ENCODE assay signal across 19 cellular contexts in genomic region chr1:156241926-156242325, GRCh38. TPM values are rescaled to one million over a fixed set of nuclear protein-coding genes. Genes with fewer than 3 reads are reported as not detected.
DNase-seq lines count a peak whose midpoint lies in the region; ATAC-seq, FAIRE-seq and TF ChIP-seq lines count a peak whose summit lies in the region.
"Had no signal": no experiment of that assay in that cellular context is flagged by ENCODE, and none has a peak within 500 bp of the region (broad histone marks: within the 10 kb centered on the region; RNA-seq: fewer than 3 reads in every experiment).

Gene BGLAP, plus strand, starts transcription at chr1:156242184. Its CDS starts 48 bp downstream, at chr1:156242232.

- no peak for TF ChIP-seq POLR2A in IMR-90 (IDR thresholded peaks at IDR 0.05; ENCODE audit: low read depth, low read length)

- in situ Hi-C loops in IMR-90 (cut with MboI; ENCODE audit: low sequenced_read_pairs): no loop called here

- H3K56ac ChIP-seq in IMR-90 (ENCODE audit: extremely low read depth, insufficient read depth, low read length): no peak within 1 kb of the TSS

- no peak within 1 kb of the TSS for H3K23ac ChIP-seq in IMR-90 (ENCODE audit: low read depth, low read length)

- H3K9me1 ChIP-seq in IMR-90 (ENCODE audit: insufficient read depth, low read length): peaks cover 5% of the 10 kb centered on the region; the same call in 1 of the 2 replicates

- peak within 1 kb of the TSS in 9 of 11 experiments; percentile 11 to 69 (median 54); a peak in 16 of 22 replicates for H3K27ac ChIP-seq in BLaER1 treated with 17β-estradiol and CSF1 and Interleukin-3, amounts not matched to agents 10 nM and 100 nM
- H3K27ac ChIP-seq in IMR-90 (ENCODE audit: insufficient read depth, low read length): no peak within 1 kb of the TSS
- no peak within 1 kb of the TSS for H3K27ac ChIP-seq in ascending aorta
- H3K27ac ChIP-seq in kidney (ENCODE audit: low read depth in 2 of 2, low read length in 2 of 2): no peak within 1 kb of the TSS
- H3K27ac ChIP-seq: esophagus muscularis mucosa, parathyroid adenoma, vagina, VCaP had no signal

- no peak within 1 kb of the TSS for H2BK15ac ChIP-seq in IMR-90 (ENCODE audit: low read depth, low read length)

- H2AK5ac ChIP-seq in IMR-90 (ENCODE audit: low read depth, low read length): no peak within 1 kb of the TSS

- H3K4ac ChIP-seq in IMR-90 (ENCODE audit: low read depth, low read length): no peak within 1 kb of the TSS

- no peaks in the 10 kb centered on the region for H3K79me1 ChIP-seq in IMR-90 (ENCODE audit: low read depth in 1 of 2, low read length in 2 of 2)

- H2AFZ ChIP-seq in IMR-90 (replicated peaks; ENCODE audit: low read length, poor library complexity): no peak within 1 kb of the TSS
- H2AFZ ChIP-seq: parathyroid adenoma had no signal

- no peak for FAIRE-seq in kidney (lab: Jason Lieb, UNC)

- no peak for TF ChIP-seq RAD21 in IMR-90 (IDR thresholded peaks at IDR 0.05; ENCODE audit: low read length)

- H2BK5ac ChIP-seq in IMR-90 (ENCODE audit: low read depth, low read length, poor library complexity, severe bottlenecking): no peak within 1 kb of the TSS

- H3K4me1 Mint-ChIP-seq in nephron progenitor cell: peaks cover 20% of the 10 kb centered on the region

- H3K27me3 Mint-ChIP-seq in nephron progenitor cell (ENCODE audit: low read depth, poor library complexity): peaks cover 2% of the 10 kb centered on the region

- ATAC-seq in IMR-90 (ENCODE audit: low read depth): no peak
- ATAC-seq: stimulated activated memory B cell treated with anti-CD40 and anti-IgM and Interleukin-4, amounts not matched to agents 10 μg/mL and 1 μg/mL and 100 μg/mL, for 72 hours had no signal

- no peaks in the 10 kb centered on the region for H3K9me3 ChIP-seq in BLaER1 treated with 17β-estradiol and CSF1 and Interleukin-3, amounts not matched to agents 10 nM and 100 nM (replicated peaks in 1 of 11)
- no peaks in the 10 kb centered on the region for H3K9me3 ChIP-seq in IMR-90 (ENCODE audit: control insufficient read depth, insufficient read depth, low read length)
- H3K9me3 ChIP-seq in ascending aorta: no peaks in the 10 kb centered on the region
- H3K9me3 ChIP-seq in kidney (ENCODE audit: control insufficient read depth in 1 of 2, low read length in 2 of 2): no peaks in the 10 kb centered on the region
- H3K9me3 ChIP-seq: esophagus muscularis mucosa, vagina had no signal

- peaks cover 5 to 85% (median 66%) of the 10 kb centered on the region in 11 experiments; a peak in 20 of 22 replicates for H4K20me1 ChIP-seq in BLaER1 treated with 17β-estradiol and CSF1 and Interleukin-3, amounts not matched to agents 10 nM and 100 nM
- H4K20me1 ChIP-seq in IMR-90 (ENCODE audit: insufficient read depth, low read length): no peaks in the 10 kb centered on the region; the same call in 1 of the 2 replicates

- H3K36me3 Mint-ChIP-seq in nephron progenitor cell (ENCODE audit: low read depth): peaks cover 17% of the 10 kb centered on the region

- no peak within 1 kb of the TSS for H3K14ac ChIP-seq in IMR-90 (replicated peaks; ENCODE audit: low read depth, low read length)

- H3K9ac ChIP-seq in BLaER1 treated with 17β-estradiol and CSF1 and Interleukin-3, amounts not matched to agents 10 nM and 100 nM: peak within 1 kb of the TSS; percentile 32 to 64 (median 49); a peak in 17 of 22 replicates
- H3K9ac ChIP-seq in IMR-90 (ENCODE audit: low read depth, low read length): no peak within 1 kb of the TSS
- H3K9ac ChIP-seq in kidney (ENCODE audit: low read length in 2 of 2): no peak within 1 kb of the TSS
- H3K9ac ChIP-seq: parathyroid adenoma had no signal

- peak within 1 kb of the TSS; percentile 81 for H3K27ac Mint-ChIP-seq in nephron progenitor cell
- H3K27ac Mint-ChIP-seq: dendritic cell treated with granulocyte-macrophage colony-stimulating factor and Interleukin-4, amounts not matched to agents 40 ng/mL and 50 ng/mL, for 4 days; stimulated activated memory B cell treated with anti-CD40 and anti-IgM and Interleukin-4, amounts not matched to agents 10 μg/mL and 1 μg/mL and 100 μg/mL, for 72 hours had no signal

- no TSS peak for BruUV-seq in IMR-90 (replicated peaks; lab: Mats Ljungman, UMichigan)

- H2BK20ac ChIP-seq in IMR-90 (ENCODE audit: low read depth, low read length): no peak within 1 kb of the TSS

- peak within 1 kb of the TSS; percentile 5 for H2AK9ac ChIP-seq in IMR-90 (replicated peaks; ENCODE audit: low read depth, low read length, poor library complexity)

- H4K91ac ChIP-seq in IMR-90 (ENCODE audit: insufficient read depth, low read depth, low read length): no peak within 1 kb of the TSS

- H3K4me3 ChIP-seq in BLaER1 treated with 17β-estradiol and CSF1 and Interleukin-3, amounts not matched to agents 10 nM and 100 nM: peak within 1 kb of the TSS in 6 of 10 experiments; percentile 11 to 50 (median 20); a peak in 7 of 20 replicates
- H3K4me3 ChIP-seq in IMR-90 (ENCODE audit: insufficient read depth, low read depth, low read length): no peak within 1 kb of the TSS
- no peak within 1 kb of the TSS for H3K4me3 ChIP-seq in ascending aorta
- H3K4me3 ChIP-seq in kidney (ENCODE audit: low read length in 2 of 2): no peak within 1 kb of the TSS
- H3K4me3 ChIP-seq: esophagus muscularis mucosa, smooth muscle cell, vagina had no signal

- peaks cover 54 to 76% (median 68%) of the 10 kb centered on the region in 10 experiments for H3K4me1 ChIP-seq in BLaER1 treated with 17β-estradiol and CSF1 and Interleukin-3, amounts not matched to agents 10 nM and 100 nM
- peaks cover 2% of the 10 kb centered on the region; the same call in 1 of the 2 replicates for H3K4me1 ChIP-seq in IMR-90 (ENCODE audit: control insufficient read depth, insufficient read depth, low read length)
- peaks cover 0 to 8% of the 10 kb centered on the region in 2 donors for H3K4me1 ChIP-seq in ascending aorta
- H3K4me1 ChIP-seq in kidney (ENCODE audit: control insufficient read depth in 1 of 2, insufficient read depth in 1 of 2, low read depth in 1 of 2, low read length in 2 of 2): peaks cover 0 to 7% of the 10 kb centered on the region in 2 donors
- H3K4me1 ChIP-seq: parathyroid adenoma had no signal

- DNase-seq in IMR-90 (no peak), ascending aorta (ENCODE audit: low spot score in 2 of 2) (no peak), nephron progenitor cell (no peak), SW480 (ENCODE audit: low spot score) (no peak), kidney (no peak), kidney glomerular epithelial cell (lab: John Stamatoyannopoulos, UW) (no peak), NOMO-1 treated with dmso at 0.1 percent for 144 hours (lab: John Stamatoyannopoulos, UW; ENCODE audit: unreplicated experiment) (no peak)
- DNase-seq: activated CD8-positive, alpha-beta memory T cell treated with anti-CD3 and anti-CD28 coated beads for 24 hours; activated effector memory CD4-positive, alpha-beta T cell treated with Interleukin-2 at 50 U/mL for 16 hours; midbrain; NCI-H1436 had no signal

- no peak within 1 kb of the TSS for H4K5ac ChIP-seq in IMR-90 (ENCODE audit: low read depth, low read length)

- H3K36me3 ChIP-seq in BLaER1 treated with 17β-estradiol and CSF1 and Interleukin-3, amounts not matched to agents 10 nM and 100 nM: peaks cover 30 to 33% (median 31%) of the 10 kb centered on the region in 11 experiments
- H3K36me3 ChIP-seq in IMR-90 (ENCODE audit: control insufficient read depth, insufficient read depth, low read length): peaks cover 20% of the 10 kb centered on the region
- H3K36me3 ChIP-seq in ascending aorta: peaks cover 18 to 31% of the 10 kb centered on the region in 2 donors
- peaks cover 10 to 25% of the 10 kb centered on the region in 2 donors for H3K36me3 ChIP-seq in kidney (ENCODE audit: control insufficient read depth in 1 of 2, insufficient read depth in 2 of 2, low read length in 2 of 2)

- POLR2A ChIA-PET in IMR-90 (lab: Charles Lee; ENCODE audit: unreplicated experiment): no interaction called here

- dilution Hi-C loops in IMR-90 (cut with HindIII; ENCODE audit: low sequenced_read_pairs, unreplicated experiment): no loop called here

- H3K4me3 Mint-ChIP-seq in nephron progenitor cell: no peak within 1 kb of the TSS
- H3K4me3 Mint-ChIP-seq: dendritic cell treated with granulocyte-macrophage colony-stimulating factor and Interleukin-4, amounts not matched to agents 40 ng/mL and 50 ng/mL, for 4 days; stimulated activated memory B cell treated with anti-CD40 and anti-IgM and Interleukin-4, amounts not matched to agents 10 μg/mL and 1 μg/mL and 100 μg/mL, for 72 hours had no signal

- no peak for TF ChIP-seq CTCF in IMR-90 (conservative IDR thresholded peaks at IDR 0.05; ENCODE audit: low read depth, low read length)
- no peak for TF ChIP-seq CTCF in ascending aorta (IDR thresholded peaks at IDR 0.05)
- no peak for TF ChIP-seq CTCF in nephron progenitor cell (IDR thresholded peaks at IDR 0.05)
- no peak for TF ChIP-seq CTCF in kidney (IDR thresholded peaks at IDR 0.05; ENCODE audit: borderline replicate concordance, extremely low read depth, insufficient read depth)

- no peak within 1 kb of the TSS for H4K8ac ChIP-seq in IMR-90 (ENCODE audit: low read depth in 2 of 2, low read length in 2 of 2)

- peak within 1 kb of the TSS; percentile 79 to 99 (median 89) for H3K4me2 ChIP-seq in BLaER1 treated with 17β-estradiol and CSF1 and Interleukin-3, amounts not matched to agents 10 nM and 100 nM
- H3K4me2 ChIP-seq in IMR-90 (ENCODE audit: low read depth, low read length): no peak within 1 kb of the TSS
- H3K4me2 ChIP-seq: smooth muscle cell had no signal

- WGBS in IMR-90 (ENCODE audit: extremely low coverage in 2 of 2, insufficient read length in 1 of 2), 2 experiments: 96% methylated on average over 4 of the region's 14 CpGs; no CpG with 5 or more reads in 1 of the 2 experiments

- H3K18ac ChIP-seq in IMR-90 (ENCODE audit: low read depth, low read length): no peak within 1 kb of the TSS

- no peaks in the 10 kb centered on the region for H3K9me3 Mint-ChIP-seq in nephron progenitor cell
- H3K9me3 Mint-ChIP-seq: dendritic cell treated with granulocyte-macrophage colony-stimulating factor and Interleukin-4, amounts not matched to agents 40 ng/mL and 50 ng/mL, for 4 days; stimulated activated memory B cell treated with anti-CD40 and anti-IgM and Interleukin-4, amounts not matched to agents 10 μg/mL and 1 μg/mL and 100 μg/mL, for 72 hours had no signal

- H3K27me3 ChIP-seq in BLaER1 treated with 17β-estradiol and CSF1 and Interleukin-3, amounts not matched to agents 10 nM and 100 nM: peaks cover 16 to 29% (median 23%) of the 10 kb centered on the region in 11 experiments; a peak in 21 of 22 replicates
- H3K27me3 ChIP-seq in IMR-90 (ENCODE audit: control insufficient read depth, insufficient read depth, low read length) (peaks cover 12% of the 10 kb centered on the region; the same call in 1 of the 2 replicates), ascending aorta (no peaks in the 10 kb centered on the region)
- H3K27me3 ChIP-seq: vagina had no signal

- H2BK120ac ChIP-seq in IMR-90 (ENCODE audit: low read depth, low read length): no peak within 1 kb of the TSS

- intact Hi-C loops in IMR-90 (cut with micrococcal nuclease) (no loop called here), ascending aorta (cut with DNase I) (no loop called here), kidney (cut with DNase I) (no loop called here)

- CTCF ChIA-PET in IMR-90 (lab: Yijun Ruan, JAX): no interaction called here

RNA-seq across cellular contexts. Expression of gene BGLAP, which starts in this region (rescaled TPM):
- total RNA-seq in IMR-90 (2012; rRNA removed) (not detected in 2 replicates), ascending aorta (19.1 TPM), kidney (1.8 TPM)
- polyA plus RNA-seq in IMR-90 (2012; rRNA removed) (0.32 and 0.67 TPM in 2 replicates), kidney (ENCODE audit: insufficient read depth, low read depth, low replicate concordance) (1.7 TPM)
- 0.16 TPM in 1 of 2 replicates, not detected in the other for polyA plus RNA-seq in IMR-90 (2012; cell fraction: cytosol; rRNA removed)
- polyA plus RNA-seq in IMR-90 (2012; cell fraction: nucleus; rRNA removed; ENCODE audit: low replicate concordance): 4.8 and 6.7 TPM in 2 replicates
- total RNA-seq: vagina had no signal

Comparison
In these comparisons a context has a peak if more than half of its experiments do, and no peak if none do; other contexts are left out.
1. H3K27ac ChIP-seq: peak in BLaER1 treated with 17β-estradiol and CSF1 and Interleukin-3, amounts not matched to agents 10 nM and 100 nM (9 of 11); none in IMR-90 (single experiment), ascending aorta (0 of 2) and kidney (0 of 2).
2. H3K4me3 ChIP-seq: peak in BLaER1 treated with 17β-estradiol and CSF1 and Interleukin-3, amounts not matched to agents 10 nM and 100 nM (6 of 10); none in IMR-90 (single experiment), ascending aorta (0 of 2) and kidney (0 of 2).
3. H3K9ac ChIP-seq: peak in BLaER1 treated with 17β-estradiol and CSF1 and Interleukin-3, amounts not matched to agents 10 nM and 100 nM (11 of 11); none in IMR-90 (single experiment) and kidney (0 of 2).